ENCODE assay signal across 22 cellular contexts in genomic region chr18:57445488-57446319, GRCh38. TPM values are rescaled to one million over a fixed set of nuclear protein-coding genes. Genes with fewer than 3 reads are reported as not detected.
A peak's percentile ranks its signal among the peaks of the same experiment; 100 is the strongest.
DNase-seq lines count a peak whose midpoint lies in the region; TF ChIP-seq lines count a peak whose summit lies in the region.
"Had no signal": no experiment of that assay in that cellular context is flagged by ENCODE, and none has a peak within 500 bp of the region (broad histone marks: within the 10 kb centered on the region; RNA-seq: fewer than 3 reads in every experiment).

No MANE protein-coding gene starts in this region.

- peaks cover 74% of the 10 kb centered on the region for H3K4me1 Mint-ChIP-seq in progenitor cell of endocrine pancreas (ENCODE audit: low read depth)
- peaks cover 6% of the 10 kb centered on the region for H3K4me1 Mint-ChIP-seq in activated naive CD8-positive, alpha-beta T cell treated with anti-CD3 and anti-CD28 coated beads for 36 hours

- H3K4me3 ChIP-seq in HAP-1: no peak overlapping the region
- H3K4me3 ChIP-seq: colonic mucosa, pancreas, sigmoid colon, SJSA1, vagina had no signal

- no peaks in the 10 kb centered on the region for H3K4me1 ChIP-seq in HAP-1
- H3K4me1 ChIP-seq: colonic mucosa, SJSA1 had no signal

- peaks cover 16% of the 10 kb centered on the region for H3K36me3 Mint-ChIP-seq in progenitor cell of endocrine pancreas (ENCODE audit: insufficient read depth)
- no peaks in the 10 kb centered on the region for H3K36me3 Mint-ChIP-seq in activated naive CD8-positive, alpha-beta T cell treated with anti-CD3 and anti-CD28 coated beads for 36 hours
- H3K36me3 Mint-ChIP-seq: CD14-positive monocyte had no signal

- in situ Hi-C loops in HAP-1 (cut with MboI; ENCODE audit: low sequenced_read_pairs): loop anchor here (25.0 kb wide), 1 partner anchor 708 kb away; no protein-coding TSS in a partner anchor

- H3K9me3 ChIP-seq in HAP-1: no peaks in the 10 kb centered on the region
- H3K9me3 ChIP-seq: colonic mucosa, pancreas, sigmoid colon, SJSA1, vagina had no signal

- peak overlapping the region; percentile 62 for H3K4me3 Mint-ChIP-seq in progenitor cell of endocrine pancreas (ENCODE audit: low read depth)
- no peak overlapping the region for H3K4me3 Mint-ChIP-seq in activated naive CD8-positive, alpha-beta T cell treated with anti-CD3 and anti-CD28 coated beads for 36 hours
- H3K4me3 Mint-ChIP-seq: activated naive CD8-positive, alpha-beta T cell treated with anti-CD3 and anti-CD28 coated beads, Interleukin-2, amount 50 U/mL, for 24 hours; naive B cell; T-helper 17 cell had no signal

- no peaks in the 10 kb centered on the region for H3K9me3 Mint-ChIP-seq in progenitor cell of endocrine pancreas (ENCODE audit: low read depth)
- H3K9me3 Mint-ChIP-seq in activated naive CD8-positive, alpha-beta T cell treated with anti-CD3 and anti-CD28 coated beads for 36 hours: no peaks in the 10 kb centered on the region
- H3K9me3 Mint-ChIP-seq: activated naive CD8-positive, alpha-beta T cell treated with anti-CD3 and anti-CD28 coated beads, Interleukin-2, amount 50 U/mL, for 24 hours had no signal

- TF ChIP-seq CTCF in progenitor cell of endocrine pancreas (IDR thresholded peaks at IDR 0.05; ENCODE audit: unreplicated experiment): no peak

- no peaks in the 10 kb centered on the region for H3K36me3 ChIP-seq in HAP-1 (replicated peaks)
- H3K36me3 ChIP-seq: colonic mucosa, pancreas, sigmoid colon, SJSA1, vagina had no signal

- H3K27me3 Mint-ChIP-seq in progenitor cell of endocrine pancreas: no peaks in the 10 kb centered on the region
- peaks cover 85% of the 10 kb centered on the region for H3K27me3 Mint-ChIP-seq in activated naive CD8-positive, alpha-beta T cell treated with anti-CD3 and anti-CD28 coated beads for 36 hours

- no peaks in the 10 kb centered on the region for H3K27me3 ChIP-seq in HAP-1 (ENCODE audit: low read depth)

- DNase-seq in NCI-H2196 (lab: John Stamatoyannopoulos, UW; ENCODE audit: unreplicated experiment) (peak; percentile 19), NCI-H2196 treated with DMSO at 0.1 percent for 48 hours (lab: John Stamatoyannopoulos, UW; ENCODE audit: unreplicated experiment) (no peak), NCI-H1105 (lab: John Stamatoyannopoulos, UW) (peak; percentile 11), SHP77 (lab: John Stamatoyannopoulos, UW) (peak; percentile 35 to 44), progenitor cell of endocrine pancreas (ENCODE audit: low spot score, unreplicated experiment) (no peak), HAP-1 (ENCODE audit: low spot score in 2 of 2) (no peak), OCI-M2 (lab: John Stamatoyannopoulos, UW; ENCODE audit: unreplicated experiment) (no peak)
- DNase-seq in activated naive CD8-positive, alpha-beta T cell treated with anti-CD3 and anti-CD28 coated beads for 36 hours: no peak
- DNase-seq: activated CD4-positive, alpha-beta T cell treated with anti-CD3 and anti-CD28 coated beads, Interleukin-2, amount 50 U/mL, for 1 hour; activated CD8-positive, alpha-beta memory T cell treated with anti-CD3 and anti-CD28 coated beads, Interleukin-2, amount 50 U/mL, for 48 hours; activated naive CD8-positive, alpha-beta T cell treated with anti-CD3 and anti-CD28 coated beads, Interleukin-2, amount 50 U/mL, for 24 hours; colonic mucosa; DMS79; mesenchymal stem cell; naive B cell; NCI-H524 treated with DMSO at 0.1 percent for 48 hours; sigmoid colon; T-helper 17 cell had no signal

- peak overlapping the region; percentile 88 for H3K27ac Mint-ChIP-seq in progenitor cell of endocrine pancreas
- no peak overlapping the region for H3K27ac Mint-ChIP-seq in activated naive CD8-positive, alpha-beta T cell treated with anti-CD3 and anti-CD28 coated beads for 36 hours
- H3K27ac Mint-ChIP-seq: activated naive CD8-positive, alpha-beta T cell treated with anti-CD3 and anti-CD28 coated beads, Interleukin-2, amount 50 U/mL, for 24 hours; naive B cell; T-helper 17 cell had no signal

RNA-seq across cellular contexts. Expression of gene ONECUT2, which starts 10.5 kb away (rescaled TPM):
- 92.2 and 110 TPM in 2 replicates for total RNA-seq in progenitor cell of endocrine pancreas
- total RNA-seq in activated naive CD8-positive, alpha-beta T cell treated with anti-CD3 and anti-CD28 coated beads for 36 hours: not detected
- total RNA-seq: T-helper 17 cell, vagina had no signal

Comparison
In these comparisons a context has a peak if more than half of its experiments do, and no peak if none do; other contexts are left out.
1. DNase-seq: peak in NCI-H2196 (single experiment), NCI-H1105 (single experiment) and SHP77 (2 of 2); none in NCI-H2196 treated with DMSO at 0.1 percent for 48 hours (single experiment), progenitor cell of endocrine pancreas (single experiment), HAP-1 (0 of 2), activated naive CD8-positive, alpha-beta T cell treated with anti-CD3 and anti-CD28 coated beads for 36 hours (single experiment) and OCI-M2 (single experiment).
2. RNA of gene ONECUT2, which starts 10.5 kb away (total RNA-seq): 92.2 to 110 TPM in progenitor cell of endocrine pancreas; not detected in activated naive CD8-positive, alpha-beta T cell treated with anti-CD3 and anti-CD28 coated beads for 36 hours; every median in the first group is over 10 times any median in the second.